Comparison of ENCODE assay signal across 14 cellular contexts in genomic region chr3:55870576-55870975, GRCh38.
DNase-seq lines count a peak whose midpoint lies in the region; ATAC-seq and TF ChIP-seq lines count a peak whose summit lies in the region.
"Had no signal": no experiment of that assay in that cellular context is flagged by ENCODE, and none has a peak within 500 bp of the region (broad histone marks: within the 10 kb centered on the region; RNA-seq: fewer than 3 reads in every experiment).

No MANE protein-coding gene starts in this region.

- H3K18ac ChIP-seq in IMR-90 (ENCODE audit: low read depth, low read length), result no peak overlapping the region

- H2BK15ac ChIP-seq in IMR-90 (ENCODE audit: low read depth, low read length), result no peak overlapping the region

- DNase-seq in NCI-H146 (lab: John Stamatoyannopoulos, UW) (peak; percentile 38), NCI-H146 treated with DMSO at 0.1 percent for 48 hours (lab: John Stamatoyannopoulos, UW; ENCODE audit: unreplicated experiment) (no peak), IMR-90 (no peak), NCI-H748 (lab: John Stamatoyannopoulos, UW; ENCODE audit: unreplicated experiment) (peak; percentile 87), nephron progenitor cell (no peak), GF-D8 (lab: John Stamatoyannopoulos, UW) (no peak)
- DNase-seq: BE2C; CD4-positive, alpha-beta T cell; DMS79; NCI-H1694 treated with DMSO at 0.1 percent for 48 hours had no signal

- no peak overlapping the region for H3K4me3 Mint-ChIP-seq in nephron progenitor cell
- H3K4me3 Mint-ChIP-seq: CD4-positive, alpha-beta T cell; T-helper 1 cell treated with Interleukin-12 subunit alpha and Interleukin-12 subunit beta and Interleukin-4 antibody, amounts not matched to agents 30 μg/mL and 1 μg/mL, for 36 hours had no signal

- no peaks in the 10 kb centered on the region for H3K9me3 Mint-ChIP-seq in nephron progenitor cell
- H3K9me3 Mint-ChIP-seq: CD4-positive, alpha-beta T cell; T-helper 1 cell treated with Interleukin-12 subunit alpha and Interleukin-12 subunit beta and Interleukin-4 antibody, amounts not matched to agents 30 μg/mL and 1 μg/mL, for 36 hours had no signal

- peaks cover 4% of the 10 kb centered on the region for H3K27me3 Mint-ChIP-seq in nephron progenitor cell (ENCODE audit: low read depth, poor library complexity)
- H3K27me3 Mint-ChIP-seq: CD4-positive, alpha-beta T cell had no signal

- H3K56ac ChIP-seq in IMR-90 (ENCODE audit: extremely low read depth, insufficient read depth, low read length), result no peak overlapping the region

- H2BK20ac ChIP-seq in IMR-90 (ENCODE audit: low read depth, low read length), result no peak overlapping the region

- H3K27ac Mint-ChIP-seq in nephron progenitor cell, result peak overlapping the region; percentile 63
- H3K27ac Mint-ChIP-seq: CD4-positive, alpha-beta T cell; T-helper 1 cell treated with Interleukin-12 subunit alpha and Interleukin-12 subunit beta and Interleukin-4 antibody, amounts not matched to agents 30 μg/mL and 1 μg/mL, for 36 hours had no signal

- no peaks in the 10 kb centered on the region for H3K36me3 ChIP-seq in IMR-90 (ENCODE audit: control insufficient read depth, insufficient read depth, low read length)
- H3K36me3 ChIP-seq: BE2C, SJCRH30 had no signal

- H2BK120ac ChIP-seq in IMR-90 (ENCODE audit: low read depth, low read length), result no peak overlapping the region

- H3K27ac ChIP-seq in IMR-90 (ENCODE audit: insufficient read depth, low read length), result no peak overlapping the region
- H3K27ac ChIP-seq: SJCRH30 had no signal

- H4K5ac ChIP-seq in IMR-90 (ENCODE audit: low read depth, low read length), result no peak overlapping the region

- no peaks in the 10 kb centered on the region for H3K27me3 ChIP-seq in IMR-90 (ENCODE audit: control insufficient read depth, insufficient read depth, low read length)
- H3K27me3 ChIP-seq: BE2C, SJCRH30 had no signal

- peaks cover 8% of the 10 kb centered on the region; the same call in 1 of the 2 replicates for H3K4me1 ChIP-seq in IMR-90 (ENCODE audit: control insufficient read depth, insufficient read depth, low read length)
- H3K4me1 ChIP-seq: BE2C, SJCRH30 had no signal

- H2AFZ ChIP-seq in IMR-90 (replicated peaks; ENCODE audit: low read length, poor library complexity), result no peak overlapping the region

- peaks cover 43% of the 10 kb centered on the region for H3K4me1 Mint-ChIP-seq in nephron progenitor cell

- no peak overlapping the region for H4K8ac ChIP-seq in IMR-90 (ENCODE audit: low read depth in 2 of 2, low read length in 2 of 2)

- no peaks in the 10 kb centered on the region for H4K20me1 ChIP-seq in IMR-90 (ENCODE audit: insufficient read depth, low read length)

- no peak overlapping the region for H2BK5ac ChIP-seq in IMR-90 (ENCODE audit: low read depth, low read length, poor library complexity, severe bottlenecking)

- no peak overlapping the region for H3K9ac ChIP-seq in IMR-90 (ENCODE audit: low read depth, low read length)

- no CpG with 5 or more reads among the region's 5 CpGs for WGBS in IMR-90 (ENCODE audit: extremely low coverage in 2 of 2, insufficient read length in 1 of 2), 2 experiments

- no peak overlapping the region for H4K91ac ChIP-seq in IMR-90 (ENCODE audit: insufficient read depth, low read depth, low read length)

- TF ChIP-seq RAD21 in IMR-90 (IDR thresholded peaks at IDR 0.05; ENCODE audit: low read length), result no peak

- TF ChIP-seq POLR2A in IMR-90 (IDR thresholded peaks at IDR 0.05; ENCODE audit: low read depth, low read length), result no peak

- no peak overlapping the region for H3K14ac ChIP-seq in IMR-90 (replicated peaks; ENCODE audit: low read depth, low read length)

- no peak overlapping the region for H3K4me2 ChIP-seq in IMR-90 (ENCODE audit: low read depth, low read length)

- POLR2A ChIA-PET in IMR-90 (lab: Charles Lee; ENCODE audit: unreplicated experiment), result no interaction called here

- H3K4ac ChIP-seq in IMR-90 (ENCODE audit: low read depth, low read length), result 0 out of 2 replicates have a peak overlapping the region, but pooled peaks have one; percentile 9

- in situ Hi-C loops in IMR-90 (cut with MboI; ENCODE audit: low sequenced_read_pairs), result no loop called here

- intact Hi-C loops in IMR-90 (cut with micrococcal nuclease), result no loop called here

- CTCF ChIA-PET in IMR-90 (lab: Yijun Ruan, JAX), result no interaction called here

- BruUV-seq in IMR-90 (replicated peaks; lab: Mats Ljungman, UMichigan), result no TSS peak

- no peak for TF ChIP-seq CTCF in IMR-90 (conservative IDR thresholded peaks at IDR 0.05; ENCODE audit: low read depth, low read length)
- TF ChIP-seq CTCF in nephron progenitor cell (IDR thresholded peaks at IDR 0.05), result no peak

- no peaks in the 10 kb centered on the region for H3K9me3 ChIP-seq in IMR-90 (ENCODE audit: control insufficient read depth, insufficient read depth, low read length)
- H3K9me3 ChIP-seq: BE2C, SJCRH30 had no signal

- no peak overlapping the region for H3K4me3 ChIP-seq in IMR-90 (ENCODE audit: insufficient read depth, low read depth, low read length)
- H3K4me3 ChIP-seq: SJCRH30 had no signal

- H3K36me3 Mint-ChIP-seq in nephron progenitor cell (ENCODE audit: low read depth), result no peaks in the 10 kb centered on the region

- H3K79me1 ChIP-seq in IMR-90 (ENCODE audit: low read depth in 1 of 2, low read length in 2 of 2), result no peaks in the 10 kb centered on the region

- H3K9me1 ChIP-seq in IMR-90 (ENCODE audit: insufficient read depth, low read length), result peaks cover 15% of the 10 kb centered on the region

- H2AK9ac ChIP-seq in IMR-90 (replicated peaks; ENCODE audit: low read depth, low read length, poor library complexity), result no peak overlapping the region

- no peak overlapping the region for H2AK5ac ChIP-seq in IMR-90 (ENCODE audit: low read depth, low read length)

- H3K23ac ChIP-seq in IMR-90 (ENCODE audit: low read depth, low read length), result no peak overlapping the region

- ATAC-seq in IMR-90 (ENCODE audit: low read depth) (no peak), esophagus mucosa (no peak)
- ATAC-seq: Panc1 had no signal

- dilution Hi-C loops in IMR-90 (cut with HindIII; ENCODE audit: low sequenced_read_pairs, unreplicated experiment), result no loop called here

TF ChIP-seq in IMR-90, 13 proteins besides CTCF, POLR2A, EP300 and RAD21:
- TF ChIP-seq NFE2L2 (IDR thresholded peaks at IDR 0.05; ENCODE audit: low read depth, low read length), result no peak
- TF ChIP-seq MAZ (IDR thresholded peaks at IDR 0.05; ENCODE audit: borderline replicate concordance, low read depth, low read length), result no peak
- TF ChIP-seq CEBPB (IDR thresholded peaks at IDR 0.05; ENCODE audit: low read depth, low read length), result no peak
- TF ChIP-seq MXI1 (IDR thresholded peaks at IDR 0.05; ENCODE audit: borderline replicate concordance, low read depth, low read length), result no peak
- no peak for TF ChIP-seq RFX5 (IDR thresholded peaks at IDR 0.05; ENCODE audit: low read depth, low read length)
- no peak for TF ChIP-seq USF2 (IDR thresholded peaks at IDR 0.05; ENCODE audit: low read depth, low read length)
- no peak for TF ChIP-seq CHD1 (IDR thresholded peaks at IDR 0.05; ENCODE audit: low read depth, low read length)
- TF ChIP-seq MAFK (IDR thresholded peaks at IDR 0.05; ENCODE audit: low read depth, low read length), result no peak
- no peak for TF ChIP-seq SMC3 (IDR thresholded peaks at IDR 0.05; ENCODE audit: low read depth, low read length)
- no peak for TF ChIP-seq FOS (IDR thresholded peaks at IDR 0.05; ENCODE audit: low read depth, low read length)
- no peak for TF ChIP-seq RCOR1 (IDR thresholded peaks at IDR 0.05; ENCODE audit: insufficient replicate concordance, low read length)
- TF ChIP-seq BHLHE40 (IDR thresholded peaks at IDR 0.05; ENCODE audit: low read depth, low read length), result no peak
- TF ChIP-seq, protein P1, sequence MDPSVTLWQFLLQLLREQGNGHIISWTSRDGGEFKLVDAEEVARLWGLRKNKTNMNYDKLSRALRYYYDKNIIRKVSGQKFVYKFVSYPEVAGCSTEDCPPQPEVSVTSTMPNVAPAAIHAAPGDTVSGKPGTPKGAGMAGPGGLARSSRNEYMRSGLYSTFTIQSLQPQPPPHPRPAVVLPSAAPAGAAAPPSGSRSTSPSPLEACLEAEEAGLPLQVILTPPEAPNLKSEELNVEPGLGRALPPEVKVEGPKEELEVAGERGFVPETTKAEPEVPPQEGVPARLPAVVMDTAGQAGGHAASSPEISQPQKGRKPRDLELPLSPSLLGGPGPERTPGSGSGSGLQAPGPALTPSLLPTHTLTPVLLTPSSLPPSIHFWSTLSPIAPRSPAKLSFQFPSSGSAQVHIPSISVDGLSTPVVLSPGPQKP (IDR thresholded peaks at IDR 0.05; ENCODE audit: borderline replicate concordance, low read depth, low read length), result no peak

Comparison
In these comparisons a context has a peak if more than half of its experiments do, and no peak if none do; other contexts are left out.
1. DNase-seq: peak in NCI-H146 (single experiment) and NCI-H748 (single experiment); none in NCI-H146 treated with DMSO at 0.1 percent for 48 hours (single experiment), IMR-90 (single experiment), nephron progenitor cell (single experiment) and GF-D8 (single experiment).